Comparison of ENCODE assay signal across 14 cellular contexts in the genomic region with DNA sequence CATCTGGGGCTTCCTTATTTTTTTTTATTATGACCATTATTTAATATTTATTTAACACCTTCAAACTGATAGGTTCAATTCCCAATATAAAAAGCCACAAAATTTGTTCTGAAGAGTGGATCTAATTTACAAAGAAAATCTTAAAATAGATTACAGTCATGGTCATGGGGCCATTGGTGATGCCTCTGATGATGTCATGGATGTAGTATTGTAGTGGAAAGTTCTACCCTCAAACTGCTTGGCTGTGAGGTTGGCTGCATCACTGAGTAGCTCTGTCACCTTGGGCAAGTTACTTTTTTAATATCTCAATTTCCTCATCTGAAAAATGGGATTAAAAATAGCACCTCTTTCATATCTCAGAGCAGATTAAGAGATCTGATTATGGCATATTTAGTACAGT.
DNase-seq lines count a peak whose midpoint lies in the region; ATAC-seq and TF ChIP-seq lines count a peak whose summit lies in the region.
"Had no signal": no experiment of that assay in that cellular context is flagged by ENCODE, and none has a peak within 500 bp of the region (broad histone marks: within the 10 kb centered on the region; RNA-seq: fewer than 3 reads in every experiment).

No MANE protein-coding gene starts in this region.

- no peaks in the 10 kb centered on the region for H4K20me1 ChIP-seq in IMR-90 (ENCODE audit: insufficient read depth, low read length)

- peak overlapping the region; percentile 84; the same call in 1 of the 2 replicates for H4K5ac ChIP-seq in IMR-90 (ENCODE audit: low read depth, low read length)

- H2BK5ac ChIP-seq in IMR-90 (ENCODE audit: low read depth, low read length, poor library complexity, severe bottlenecking): peak overlapping the region; percentile 97

- H3K79me1 ChIP-seq in IMR-90 (ENCODE audit: low read depth in 1 of 2, low read length in 2 of 2): no peaks in the 10 kb centered on the region

- no TSS peak for BruUV-seq in IMR-90 (replicated peaks; lab: Mats Ljungman, UMichigan)

- H3K9me1 ChIP-seq in IMR-90 (ENCODE audit: insufficient read depth, low read length): no peaks in the 10 kb centered on the region

- TF ChIP-seq CTCF in IMR-90 (conservative IDR thresholded peaks at IDR 0.05; ENCODE audit: low read depth, low read length): no peak
- TF ChIP-seq CTCF in cardiac fibroblast (IDR thresholded peaks at IDR 0.05; ENCODE audit: low read depth, low read length): no peak

- H4K8ac ChIP-seq in IMR-90 (ENCODE audit: low read depth in 2 of 2, low read length in 2 of 2): peak overlapping the region; percentile 52 to 80; a peak in 3 of 4 replicates

- in situ Hi-C loops in IMR-90 (cut with MboI; ENCODE audit: low sequenced_read_pairs): no loop called here

- ATAC-seq in IMR-90 (ENCODE audit: low read depth) (no peak), HG03354 (IDR thresholded peaks at IDR 0.05; ENCODE audit: poor library complexity, severe bottlenecking, unreplicated experiment) (no peak), HG02763 (IDR thresholded peaks at IDR 0.05; ENCODE audit: unreplicated experiment) (no peak)

- TF ChIP-seq RAD21 in IMR-90 (IDR thresholded peaks at IDR 0.05; ENCODE audit: low read length): no peak

- H3K4ac ChIP-seq in IMR-90 (ENCODE audit: low read depth, low read length): peak overlapping the region; percentile 81

- CTCF ChIA-PET in IMR-90 (lab: Yijun Ruan, JAX): interaction anchor here (0.9 kb wide), 1 partner anchor 16 kb away, joined by 3 read pairs; no protein-coding TSS in a partner anchor

- H2AK9ac ChIP-seq in IMR-90 (replicated peaks; ENCODE audit: low read depth, low read length, poor library complexity): no peak overlapping the region

- peak overlapping the region; percentile 54 for H2AK5ac ChIP-seq in IMR-90 (ENCODE audit: low read depth, low read length)

- no peak overlapping the region for H3K56ac ChIP-seq in IMR-90 (ENCODE audit: extremely low read depth, insufficient read depth, low read length)

- H3K14ac ChIP-seq in IMR-90 (replicated peaks; ENCODE audit: low read depth, low read length): peak overlapping the region; percentile 87

- POLR2A ChIA-PET in IMR-90 (lab: Charles Lee; ENCODE audit: unreplicated experiment): no interaction called here

- H3K9me3 ChIP-seq in IMR-90 (ENCODE audit: control insufficient read depth, insufficient read depth, low read length): no peaks in the 10 kb centered on the region
- H3K9me3 ChIP-seq: stomach had no signal

- H2AFZ ChIP-seq in IMR-90 (replicated peaks; ENCODE audit: low read length, poor library complexity): no peak overlapping the region

- intact Hi-C loops in IMR-90 (cut with micrococcal nuclease): loop anchor here (5.0 kb wide), 1 partner anchor 125 kb away; no protein-coding TSS in a partner anchor

- no peaks in the 10 kb centered on the region for H3K27me3 ChIP-seq in IMR-90 (ENCODE audit: control insufficient read depth, insufficient read depth, low read length)

- H3K4me3 ChIP-seq in IMR-90 (ENCODE audit: insufficient read depth, low read depth, low read length): no peak overlapping the region
- no peak overlapping the region for H3K4me3 ChIP-seq in cardiac fibroblast (replicated peaks in 1 of 2; ENCODE audit: low read depth in 2 of 2, low read length in 2 of 2)
- H3K4me3 ChIP-seq: coronary artery, stomach had no signal

- H3K36me3 ChIP-seq in IMR-90 (ENCODE audit: control insufficient read depth, insufficient read depth, low read length): no peaks in the 10 kb centered on the region
- H3K36me3 ChIP-seq: stomach had no signal

- H3K23ac ChIP-seq in IMR-90 (ENCODE audit: low read depth, low read length): peak overlapping the region; percentile 48; the same call in 1 of the 2 replicates

- peak overlapping the region; percentile 97 for H3K18ac ChIP-seq in IMR-90 (ENCODE audit: low read depth, low read length)

- H4K91ac ChIP-seq in IMR-90 (ENCODE audit: insufficient read depth, low read depth, low read length): peak overlapping the region; percentile 81

- no peak for TF ChIP-seq POLR2A in IMR-90 (IDR thresholded peaks at IDR 0.05; ENCODE audit: low read depth, low read length)

- H3K4me1 ChIP-seq in IMR-90 (ENCODE audit: control insufficient read depth, insufficient read depth, low read length): peaks cover 7% of the 10 kb centered on the region
- H3K4me1 ChIP-seq: stomach had no signal

- no peak overlapping the region; the same call in 1 of the 2 replicates for H3K27ac ChIP-seq in IMR-90 (ENCODE audit: insufficient read depth, low read length)
- H3K27ac ChIP-seq: stomach had no signal

- dilution Hi-C loops in IMR-90 (cut with HindIII; ENCODE audit: low sequenced_read_pairs, unreplicated experiment): no loop called here

- peak overlapping the region; percentile 92 for H2BK20ac ChIP-seq in IMR-90 (ENCODE audit: low read depth, low read length)

- no peak overlapping the region for H3K9ac ChIP-seq in IMR-90 (ENCODE audit: low read depth, low read length)

- peak overlapping the region; percentile 85 for H2BK120ac ChIP-seq in IMR-90 (ENCODE audit: low read depth, low read length)

- DNase-seq in AG20443 (ENCODE audit: low spot score) (peak; percentile 45), IMR-90 (peak; percentile 75), cardiac fibroblast (ENCODE audit: low read depth in 2 of 2) (peak; percentile 68 to 84), kidney tubule cell (ENCODE audit: low spot score) (peak; percentile 47)
- no peak for DNase-seq in stimulated activated CD4-positive, alpha-beta T cell treated with anti-CD3 and anti-CD28 coated beads, Interleukin-4, amount 100 ng/mL, for 1 hour
- no peak for DNase-seq in activated CD4-positive, alpha-beta T cell treated with anti-CD3 and anti-CD28 coated beads for 1 hour
- DNase-seq: activated CD4-positive, alpha-beta T cell treated with anti-CD3 and anti-CD28 coated beads, Interleukin-2, amount 50 U/mL, for 1 hour; activated T-cell treated with anti-CD3 and anti-CD28 coated beads, Interleukin-2, amount 50 U/mL, for 1 hour; NCI-H2081 treated with DMSO at 0.1 percent for 48 hours; NCI-H748 treated with DMSO at 0.1 percent for 48 hours; stomach had no signal

- H2BK15ac ChIP-seq in IMR-90 (ENCODE audit: low read depth, low read length): peak overlapping the region; percentile 87

- H3K4me2 ChIP-seq in IMR-90 (ENCODE audit: low read depth, low read length): no peak overlapping the region

TF ChIP-seq in IMR-90, 13 proteins besides CTCF, POLR2A, EP300 and RAD21:
- TF ChIP-seq, protein P1, sequence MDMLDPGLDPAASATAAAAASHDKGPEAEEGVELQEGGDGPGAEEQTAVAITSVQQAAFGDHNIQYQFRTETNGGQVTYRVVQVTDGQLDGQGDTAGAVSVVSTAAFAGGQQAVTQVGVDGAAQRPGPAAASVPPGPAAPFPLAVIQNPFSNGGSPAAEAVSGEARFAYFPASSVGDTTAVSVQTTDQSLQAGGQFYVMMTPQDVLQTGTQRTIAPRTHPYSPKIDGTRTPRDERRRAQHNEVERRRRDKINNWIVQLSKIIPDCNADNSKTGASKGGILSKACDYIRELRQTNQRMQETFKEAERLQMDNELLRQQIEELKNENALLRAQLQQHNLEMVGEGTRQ (IDR thresholded peaks at IDR 0.05; ENCODE audit: low read depth, low read length): 0 out of 2 replicates have a peak, but pooled peaks have one; percentile 31
- no peak for TF ChIP-seq NFE2L2 (IDR thresholded peaks at IDR 0.05; ENCODE audit: low read depth, low read length)

Comparison
In these comparisons a context has a peak if more than half of its experiments do, and no peak if none do; other contexts are left out.
1. DNase-seq: peak in AG20443 (single experiment), IMR-90 (single experiment), cardiac fibroblast (2 of 2) and kidney tubule cell (single experiment); none in stimulated activated CD4-positive, alpha-beta T cell treated with anti-CD3 and anti-CD28 coated beads, Interleukin-4, amount 100 ng/mL, for 1 hour (single experiment) and activated CD4-positive, alpha-beta T cell treated with anti-CD3 and anti-CD28 coated beads for 1 hour (single experiment).